ENCODE assay signal across 32 cellular contexts in genomic region chr20:25481235-25481917, GRCh38.
DNase-seq lines count a peak whose midpoint lies in the region; ATAC-seq, FAIRE-seq and TF ChIP-seq lines count a peak whose summit lies in the region.
"Had no signal": no experiment of that assay in that cellular context is flagged by ENCODE, and none has a peak within 500 bp of the region (broad histone marks: within the 10 kb centered on the region; RNA-seq: fewer than 3 reads in every experiment).

No MANE protein-coding gene starts in this region.

- no peak overlapping the region for H3K4me3 Mint-ChIP-seq in chondrocyte (ENCODE audit: unreplicated experiment)
- H3K4me3 Mint-ChIP-seq: activated CD4-positive, alpha-beta T cell treated with anti-CD3 and anti-CD28 coated beads, Interleukin-2, amount 10 ng/mL, durations not matched to agents 24 days and 14 days; activated naive CD8-positive, alpha-beta T cell treated with anti-CD3 and anti-CD28 coated beads, Interleukin-2, amount 50 U/mL, for 24 hours; activated T-cell treated with anti-CD3 and anti-CD28 coated beads, Interleukin-2, amount 50 U/mL, for 4 hours; B cell had no signal

- H2AFZ ChIP-seq in HepG2 (ENCODE audit: low read length), result no peak overlapping the region

- CTCF ChIA-PET in HepG2 (lab: Yijun Ruan, JAX; ENCODE audit: low intra/inter-chr PET ratio, low total read pairs), result no interaction called here

- in situ Hi-C loops in HepG2 (cut with HindIII; ENCODE audit: extremely low pct_ligation_motif_present, low pct_unique_long_range_greater_than_20kb), result no loop called here

- no peak overlapping the region for H3K27ac ChIP-seq in HepG2 (ENCODE audit: extremely low read length, insufficient read depth, low read length)
- H3K27ac ChIP-seq in right lobe of liver, result no peak overlapping the region
- no peak overlapping the region for H3K27ac ChIP-seq in kidney (ENCODE audit: low read depth in 2 of 2, low read length in 2 of 2)
- H3K27ac ChIP-seq: gastroesophageal sphincter, left lung, psoas muscle, VCaP had no signal

- H3K9ac ChIP-seq in HepG2 (ENCODE audit: insufficient read depth, low read depth, low read length) (no peak overlapping the region), kidney (ENCODE audit: low read length in 2 of 2) (no peak overlapping the region)

- H3K36me3 Mint-ChIP-seq in chondrocyte (ENCODE audit: low read depth), result peaks cover 22% of the 10 kb centered on the region

- no TSS peak for BruUV-seq in HepG2 (replicated peaks; lab: Mats Ljungman, UMichigan)

- no peak overlapping the region for H3K4me2 ChIP-seq in HepG2 (ENCODE audit: low read depth, low read length)

- intact Hi-C loops in HepG2 (cut with micrococcal nuclease; ENCODE audit: unreplicated experiment) (no loop called here), right lobe of liver (cut with DNase I) (no loop called here), kidney (cut with DNase I) (no loop called here)

- no peak for TF ChIP-seq CTCF in HepG2 (CRISPR knock-in tag; IDR thresholded peaks at IDR 0.05)
- no peak for TF ChIP-seq CTCF in right lobe of liver (IDR thresholded peaks at IDR 0.05)
- TF ChIP-seq CTCF in chondrocyte (IDR thresholded peaks at IDR 0.05), result peak; percentile 32
- TF ChIP-seq CTCF in kidney (IDR thresholded peaks at IDR 0.05; ENCODE audit: borderline replicate concordance, extremely low read depth, insufficient read depth), result no peak

- no peak overlapping the region for H3K27ac Mint-ChIP-seq in chondrocyte (ENCODE audit: unreplicated experiment)
- H3K27ac Mint-ChIP-seq: activated CD4-positive, alpha-beta T cell treated with anti-CD3 and anti-CD28 coated beads, Interleukin-2, amount 10 ng/mL, durations not matched to agents 24 days and 14 days; activated naive CD8-positive, alpha-beta T cell treated with anti-CD3 and anti-CD28 coated beads, Interleukin-2, amount 50 U/mL, for 24 hours; B cell had no signal

- H3K27me3 ChIP-seq in HepG2 (ENCODE audit: control insufficient read depth in 1 of 2, insufficient read depth in 2 of 2, low read length in 2 of 2) (no peaks in the 10 kb centered on the region), right lobe of liver (no peaks in the 10 kb centered on the region)
- H3K27me3 ChIP-seq: gastroesophageal sphincter, left lung had no signal

- no peaks in the 10 kb centered on the region for H3K27me3 Mint-ChIP-seq in chondrocyte (ENCODE audit: low read depth)
- H3K27me3 Mint-ChIP-seq: activated CD4-positive, alpha-beta T cell treated with anti-CD3 and anti-CD28 coated beads, Interleukin-2, amount 10 ng/mL, durations not matched to agents 24 days and 14 days; activated naive CD8-positive, alpha-beta T cell treated with anti-CD3 and anti-CD28 coated beads, Interleukin-2, amount 50 U/mL, for 24 hours; B cell had no signal

- H3K79me2 ChIP-seq in HepG2 (ENCODE audit: insufficient read depth, low read length), result no peaks in the 10 kb centered on the region

- H3K4me3 ChIP-seq in HepG2 (replicated peaks in 1 of 3; ENCODE audit: insufficient read depth in 1 of 3, low read depth in 2 of 3, low read length in 3 of 3) (no peak overlapping the region), right lobe of liver (no peak overlapping the region), kidney (ENCODE audit: low read length in 2 of 2) (no peak overlapping the region)
- H3K4me3 ChIP-seq: gastroesophageal sphincter, left lung, psoas muscle had no signal

- H3K9me3 ChIP-seq in HepG2 (ENCODE audit: low read length) (no peaks in the 10 kb centered on the region), right lobe of liver (no peaks in the 10 kb centered on the region), kidney (ENCODE audit: control insufficient read depth in 1 of 2, low read length in 2 of 2) (no peaks in the 10 kb centered on the region)
- H3K9me3 ChIP-seq: gastroesophageal sphincter, left lung, psoas muscle had no signal

- H3K4me1 ChIP-seq in HepG2 (ENCODE audit: insufficient read depth, low read length), result no peaks in the 10 kb centered on the region
- H3K4me1 ChIP-seq in right lobe of liver, result no peaks in the 10 kb centered on the region
- peaks cover 0 to 3% of the 10 kb centered on the region in 2 donors for H3K4me1 ChIP-seq in kidney (ENCODE audit: control insufficient read depth in 1 of 2, insufficient read depth in 1 of 2, low read depth in 1 of 2, low read length in 2 of 2)
- H3K4me1 ChIP-seq: gastroesophageal sphincter, left lung, psoas muscle had no signal

- POLR2A ChIA-PET in HepG2 (lab: Yijun Ruan, JAX), result no interaction called here

- H3K36me3 ChIP-seq in HepG2 (replicated peaks in 1 of 2; ENCODE audit: control insufficient read depth in 1 of 2, insufficient read depth in 2 of 2, low read length in 2 of 2) (peaks cover 58 to 68% of the 10 kb centered on the region in 2 experiments), right lobe of liver (peaks cover 0 to 16% (median 4%) of the 10 kb centered on the region in 4 donors), kidney (ENCODE audit: control insufficient read depth in 1 of 2, insufficient read depth in 2 of 2, low read length in 2 of 2) (peaks cover 19 to 32% of the 10 kb centered on the region in 2 donors)

- peaks cover 3% of the 10 kb centered on the region for H3K4me1 Mint-ChIP-seq in chondrocyte (ENCODE audit: low read depth)

- TF ChIP-seq POLR2A in HepG2 (IDR thresholded peaks at IDR 0.05; ENCODE audit: insufficient read depth in 1 of 2, low read depth in 2 of 2, low read length in 2 of 2) (no peak), right lobe of liver (IDR thresholded peaks at IDR 0.05) (no peak)

- no peak for FAIRE-seq in HepG2 (lab: Jason Lieb, UNC)
- no peak for FAIRE-seq in kidney (lab: Jason Lieb, UNC)
- FAIRE-seq: colon, G401.6, H54 had no signal

- 96% methylated on average over 11 of the region's 11 CpGs for WGBS in HepG2 (ENCODE audit: low lambda C conversion rate)
- 83% methylated on average over 1 of the region's 11 CpGs for WGBS in right lobe of liver (ENCODE audit: insufficient coverage, low coverage, low lambda C conversion rate, missing lambda C conversion rate)

- TF ChIP-seq EP300 in HepG2 (IDR thresholded peaks at IDR 0.05; ENCODE audit: low read depth in 2 of 2, low read length in 2 of 2) (no peak), HepG2 (CRISPR knock-in tag; IDR thresholded peaks at IDR 0.05; ENCODE audit: borderline replicate concordance) (no peak)

- H4K20me1 ChIP-seq in HepG2 (ENCODE audit: insufficient read depth, low read length), result no peaks in the 10 kb centered on the region

- ATAC-seq in HepG2, result peak; percentile 23
- ATAC-seq in right lobe of liver, result no peak
- ATAC-seq in HG02678 (IDR thresholded peaks at IDR 0.05; ENCODE audit: unreplicated experiment), result no peak
- ATAC-seq in SK-N-SH treated with all-trans-retinoic acid at 6 μM for 48 hours, result no peak
- ATAC-seq: activated naive CD8-positive, alpha-beta T cell treated with anti-CD3 and anti-CD28 coated beads, Interleukin-2, amount 50 U/mL, for 24 hours; activated T-cell treated with anti-CD3 and anti-CD28 coated beads, Interleukin-2, amount 50 U/mL, for 4 hours; gastroesophageal sphincter; left lung; psoas muscle had no signal

- TF ChIP-seq RAD21 in HepG2 (CRISPR knock-in tag; IDR thresholded peaks at IDR 0.05), result no peak

- DNase-seq in HepG2 (ENCODE audit: low spot score) (no peak), right lobe of liver (no peak), chondrocyte (ENCODE audit: low spot score) (no peak), kidney (peak; percentile 58), NCI-H1417 (lab: John Stamatoyannopoulos, UW) (no peak), DMS 273 treated with DMSO at 0.1 percent for 48 hours (lab: John Stamatoyannopoulos, UW) (no peak)
- DNase-seq: activated CD4-positive, alpha-beta T cell treated with anti-CD3 and anti-CD28 coated beads, Interleukin-2, amount 10 ng/mL, durations not matched to agents 24 days and 14 days; activated gamma-delta T cell treated with Interleukin-2 at 50 U/mL for 16 hours; activated naive CD8-positive, alpha-beta T cell treated with anti-CD3 and anti-CD28 coated beads, Interleukin-2, amount 50 U/mL, for 24 hours; activated T-cell treated with anti-CD3 and anti-CD28 coated beads, Interleukin-2, amount 50 U/mL, for 4 hours; DMS53; effector CD4-positive, alpha-beta T cell; erythroblast; hypothalamus; Karpas-422; NCI-H146; NCI-H524; SIG-M5; stimulated activated CD4-positive, alpha-beta T cell treated with anti-CD3 and anti-CD28 coated beads, Interleukin-15, amount 100 ng/mL, for 24 hours; stimulated activated naive CD4-positive, alpha-beta T cell treated with Interleukin-2 at 50 U/mL for 16 hours; SW 1271; T-helper 9 cell had no signal

- no peaks in the 10 kb centered on the region for H3K9me3 Mint-ChIP-seq in chondrocyte (ENCODE audit: low read depth)
- H3K9me3 Mint-ChIP-seq: activated CD4-positive, alpha-beta T cell treated with anti-CD3 and anti-CD28 coated beads, Interleukin-2, amount 10 ng/mL, durations not matched to agents 24 days and 14 days; activated naive CD8-positive, alpha-beta T cell treated with anti-CD3 and anti-CD28 coated beads, Interleukin-2, amount 50 U/mL, for 24 hours; activated T-cell treated with anti-CD3 and anti-CD28 coated beads, Interleukin-2, amount 50 U/mL, for 4 hours had no signal

TF ChIP-seq in HepG2, 621 proteins besides CTCF, POLR2A, EP300 and RAD21 (continues in another document):
- TF ChIP-seq NFKB2 (CRISPR knock-in tag; IDR thresholded peaks at IDR 0.05; ENCODE audit: borderline replicate concordance) (0 out of 2 replicates have a peak, but pooled peaks have one; percentile 48), NRL (CRISPR knock-in tag; IDR thresholded peaks at IDR 0.05; ENCODE audit: borderline replicate concordance) (peak; percentile 22; the same call in 1 of the 2 replicates)

TF ChIP-seq in SK-N-SH treated with all-trans-retinoic acid at 6 μM for 48 hours, 23 proteins besides CTCF, POLR2A, EP300 and RAD21:
- no peak for TF ChIP-seq ZFP30 (CRISPR knock-in tag; IDR thresholded peaks at IDR 0.05)
- no peak for TF ChIP-seq ZNF565 (CRISPR knock-in tag; conservative IDR thresholded peaks at IDR 0.05; ENCODE audit: low read depth)
- TF ChIP-seq CSRNP3 (CRISPR knock-in tag; IDR thresholded peaks at IDR 0.05), result no peak
- no peak for TF ChIP-seq GLIS3 (CRISPR knock-in tag; IDR thresholded peaks at IDR 0.05)
- TF ChIP-seq ARNTL (CRISPR knock-in tag; IDR thresholded peaks at IDR 0.05; ENCODE audit: borderline replicate concordance, low read depth), result no peak
- no peak for TF ChIP-seq TOX (CRISPR knock-in tag; IDR thresholded peaks at IDR 0.05; ENCODE audit: borderline replicate concordance)
